20 cellular contexts compared by ENCODE assay signal in genomic region chr15:57625703-57626448, GRCh38. TPM values are rescaled to one million over a fixed set of nuclear protein-coding genes. Genes with fewer than 3 reads are reported as not detected.
"Had no signal": no experiment of that assay in that cellular context is flagged by ENCODE, and none has a peak within 500 bp of the region (broad histone marks: within the 10 kb centered on the region; RNA-seq: fewer than 3 reads in every experiment).

No MANE protein-coding gene starts in this region.

- FAIRE-seq: RCC 7860 had no signal

- DNase-seq: activated CD4-positive, alpha-beta T cell treated with anti-CD3 and anti-CD28 coated beads for 4 hours; activated CD8-positive, alpha-beta memory T cell treated with anti-CD3 and anti-CD28 coated beads, Interleukin-2, amount 50 U/mL, for 4 hours; activated CD8-positive, alpha-beta T cell treated with anti-CD3 and anti-CD28 coated beads for 36 hours; activated gamma-delta T cell treated with Interleukin-2 at 50 U/mL for 16 hours; activated naive CD4-positive, alpha-beta T cell treated with anti-CD3 and anti-CD28 coated beads, Interleukin-2, amount 10 ng/mL, durations not matched to agents 7 days and 5 days; activated naive CD8-positive, alpha-beta T cell treated with anti-CD3 and anti-CD28 coated beads for 36 hours; activated T-cell treated with anti-CD3 and anti-CD28 coated beads, Interleukin-2, amount 50 U/mL, for 72 hours; brain microvascular endothelial cell; KG1; NCI-H1092; NCI-H1417; NCI-H1694 treated with DMSO at 0.1 percent for 48 hours; NCI-H2029 treated with DMSO at 0.1 percent for 48 hours; NCI-H524; PC-3; T-helper 1 cell had no signal

- H3K36me3 ChIP-seq: brain microvascular endothelial cell had no signal

- H3K27ac ChIP-seq: brain microvascular endothelial cell, SK-N-MC had no signal

- H3K4me3 ChIP-seq: SK-N-MC had no signal

- ATAC-seq: activated CD4-positive, CD25-positive, alpha-beta regulatory T cell treated with anti-CD3 and anti-CD28 coated beads, Interleukin-2, amount 50 U/mL, for 24 hours; activated CD8-positive, alpha-beta T cell treated with anti-CD3 and anti-CD28 coated beads for 36 hours; activated T-cell treated with anti-CD3 and anti-CD28 coated beads, Interleukin-2, amount 50 U/mL, for 72 hours; PC-3 had no signal

- H3K27me3 ChIP-seq: brain microvascular endothelial cell had no signal

RNA-seq across cellular contexts. Expression of gene MYZAP, which starts 34.2 kb away (rescaled TPM):
- total RNA-seq: activated CD8-positive, alpha-beta T cell treated with anti-CD3 and anti-CD28 coated beads for 36 hours; activated naive CD8-positive, alpha-beta T cell treated with anti-CD3 and anti-CD28 coated beads for 36 hours; activated T-helper 2 cell treated with anti-CD3 and anti-CD28 coated beads, Interferon-gamma antibody, Interleukin-2, Interleukin-4, amounts not matched to agents 10 μg/mL and 5 μg/mL and 100 μg/mL, durations not matched to agents 14 hours and 24 hours and 36 hours had no signal
